1 cellular context compared by ENCODE assay signal in the genomic region with DNA sequence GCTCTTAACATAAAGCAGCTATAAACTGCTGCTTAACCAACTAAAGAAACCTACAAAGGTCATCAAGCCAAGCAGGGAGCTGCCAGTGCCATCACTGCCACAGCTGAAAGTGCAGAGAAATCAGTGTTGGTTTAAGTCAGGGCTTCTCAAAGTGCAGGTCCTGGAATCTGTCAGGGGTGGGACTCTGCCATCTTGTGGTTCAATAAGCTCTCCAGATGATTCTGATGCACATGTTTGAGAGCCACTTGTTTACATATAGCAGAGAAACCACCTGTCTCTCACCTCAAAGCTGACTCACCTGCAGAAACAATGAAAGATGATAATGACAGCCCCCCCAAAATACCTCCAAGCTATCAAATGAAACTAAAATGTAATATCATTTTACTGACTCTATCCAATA.
TF ChIP-seq lines count a peak whose summit lies in the region.

No MANE protein-coding gene starts in this region.

TF ChIP-seq in WTC11, 78 proteins besides CTCF, POLR2A, EP300 and RAD21 (continued from another document):
- TF ChIP-seq NR1H2 (CRISPR knock-in tag; IDR thresholded peaks at IDR 0.05) (no peak), ZNF317 (CRISPR knock-in tag; IDR thresholded peaks at IDR 0.05; ENCODE audit: borderline replicate concordance, low read depth) (no peak), GABPB1 (CRISPR knock-in tag; IDR thresholded peaks at IDR 0.05) (no peak), JUN (CRISPR knock-in tag; IDR thresholded peaks at IDR 0.05) (no peak), RORB (CRISPR knock-in tag; IDR thresholded peaks at IDR 0.05) (no peak), SMAD3 (CRISPR knock-in tag; IDR thresholded peaks at IDR 0.05; ENCODE audit: borderline replicate concordance) (no peak), FOXK1 (CRISPR knock-in tag; IDR thresholded peaks at IDR 0.05) (no peak), PRRX2 (CRISPR knock-in tag; IDR thresholded peaks at IDR 0.05) (no peak)
- TF ChIP-seq, protein P1, sequence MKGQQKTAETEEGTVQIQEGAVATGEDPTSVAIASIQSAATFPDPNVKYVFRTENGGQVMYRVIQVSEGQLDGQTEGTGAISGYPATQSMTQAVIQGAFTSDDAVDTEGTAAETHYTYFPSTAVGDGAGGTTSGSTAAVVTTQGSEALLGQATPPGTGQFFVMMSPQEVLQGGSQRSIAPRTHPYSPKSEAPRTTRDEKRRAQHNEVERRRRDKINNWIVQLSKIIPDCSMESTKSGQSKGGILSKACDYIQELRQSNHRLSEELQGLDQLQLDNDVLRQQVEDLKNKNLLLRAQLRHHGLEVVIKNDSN (CRISPR knock-in tag; IDR thresholded peaks at IDR 0.05), result no peak
